8 cellular contexts compared by ENCODE assay signal in genomic region chr3:111979689-111980025, GRCh38. TPM values are rescaled to one million over a fixed set of nuclear protein-coding genes. Genes with fewer than 3 reads are reported as not detected.
DNase-seq lines count a peak whose midpoint lies in the region; ATAC-seq and TF ChIP-seq lines count a peak whose summit lies in the region.
"Had no signal": no experiment of that assay in that cellular context is flagged by ENCODE, and none has a peak within 500 bp of the region (broad histone marks: within the 10 kb centered on the region; RNA-seq: fewer than 3 reads in every experiment).

No MANE protein-coding gene starts in this region.

- H3K4me3 ChIP-seq in NT2/D1 (ENCODE audit: insufficient read length, low read depth) (peak overlapping the region; percentile 91), endodermal cell (ENCODE audit: low read length) (peak overlapping the region; percentile 96), neuron (ENCODE audit: low read length) (peak overlapping the region; percentile 77)

- peak overlapping the region; percentile 89 for H3K9ac ChIP-seq in NT2/D1 (ENCODE audit: insufficient read length, low read depth)
- peak overlapping the region; percentile 74 for H3K9ac ChIP-seq in endodermal cell (ENCODE audit: extremely low read depth, low read length, poor library complexity, severe bottlenecking)

- peaks cover 2% of the 10 kb centered on the region for H3K36me3 Mint-ChIP-seq in endodermal cell (ENCODE audit: low read depth)

- no peak for TF ChIP-seq CTCF in endodermal cell (conservative IDR thresholded peaks at IDR 0.05)

- H3K9me3 ChIP-seq in NT2/D1 (ENCODE audit: insufficient read depth, low read length) (no peaks in the 10 kb centered on the region), endodermal cell (ENCODE audit: control insufficient read depth, low read length) (no peaks in the 10 kb centered on the region), neuron (ENCODE audit: low read length) (no peaks in the 10 kb centered on the region)

- ATAC-seq in GM19467 (IDR thresholded peaks at IDR 0.05; ENCODE audit: unreplicated experiment) (peak; percentile 17), HG03342 (IDR thresholded peaks at IDR 0.05; ENCODE audit: unreplicated experiment) (no peak)

- H3K27ac ChIP-seq in endodermal cell (ENCODE audit: low read depth, low read length): peak overlapping the region; percentile 86

- H3K27me3 Mint-ChIP-seq in endodermal cell (ENCODE audit: insufficient read depth): no peaks in the 10 kb centered on the region

- no peaks in the 10 kb centered on the region for H3K9me3 Mint-ChIP-seq in endodermal cell

- peak overlapping the region; percentile 84 for H3K27ac Mint-ChIP-seq in endodermal cell

- H3K4me1 Mint-ChIP-seq in endodermal cell: peaks cover 5% of the 10 kb centered on the region

- H3K36me3 ChIP-seq in NT2/D1 (ENCODE audit: insufficient read depth, insufficient read length, low read length): peaks cover 27% of the 10 kb centered on the region
- peaks cover 22% of the 10 kb centered on the region for H3K36me3 ChIP-seq in endodermal cell (ENCODE audit: control insufficient read depth, insufficient read depth, low read length)
- peaks cover 19% of the 10 kb centered on the region for H3K36me3 ChIP-seq in neuron (ENCODE audit: insufficient read depth, low read length)

- 40 to 48% methylated on average over 1 to 3 of the region's 3 CpGs for WGBS in endodermal cell (ENCODE audit: insufficient coverage in 1 of 2, insufficient read length in 1 of 2), 2 experiments

- H3K4me1 ChIP-seq in NT2/D1 (ENCODE audit: insufficient read depth, insufficient read length) (no peaks in the 10 kb centered on the region), endodermal cell (ENCODE audit: control insufficient read depth, insufficient read depth, low read length) (no peaks in the 10 kb centered on the region), neuron (ENCODE audit: insufficient read depth, low read length) (peaks cover 24% of the 10 kb centered on the region)

- no peaks in the 10 kb centered on the region for H3K27me3 ChIP-seq in NT2/D1 (ENCODE audit: insufficient read depth, insufficient read length)
- no peaks in the 10 kb centered on the region for H3K27me3 ChIP-seq in endodermal cell (ENCODE audit: control insufficient read depth, insufficient read depth, low read length, poor library complexity, severe bottlenecking)
- H3K27me3 ChIP-seq in neuron (ENCODE audit: insufficient read depth, low read length): no peaks in the 10 kb centered on the region

- H3K4me3 Mint-ChIP-seq in endodermal cell: peak overlapping the region; percentile 90

- no peak overlapping the region for H2AFZ ChIP-seq in neuron (ENCODE audit: low read depth, low read length)

- DNase-seq in NT2/D1 (ENCODE audit: low read depth, low spot score) (no peak), endodermal cell (no peak), DMS153 (lab: John Stamatoyannopoulos, UW) (no peak), iPS-NIHi11 (ENCODE audit: low spot score) (no peak)

RNA-seq across cellular contexts. Expression of gene ABHD10, which starts 0.8 kb away (rescaled TPM):
- 10 to 100 TPM; 27.9 to 38.1 TPM for total RNA-seq in endodermal cell
- polyA plus RNA-seq in endodermal cell (2013, experiment 1 of 2): 66.3 TPM
- polyA plus RNA-seq in endodermal cell (2013, experiment 2 of 2): 56.1 TPM

RNA-seq across cellular contexts. Expression of gene TAGLN3, which starts 19.1 kb away (rescaled TPM):
- 1 to 10 TPM; 1.4 to 3.7 TPM for total RNA-seq in endodermal cell
- 294 TPM for polyA plus RNA-seq in endodermal cell (2013, experiment 1 of 2)
- polyA plus RNA-seq in endodermal cell (2013, experiment 2 of 2): 279 TPM
- total RNA-seq: subcutaneous adipose tissue had no signal

RNA-seq across cellular contexts. Expression of gene TMPRSS7, which starts 54.9 kb away (rescaled TPM):
- total RNA-seq in endodermal cell: not detected
- 0.28 TPM for polyA plus RNA-seq in endodermal cell (2013, experiment 1 of 2)
- polyA plus RNA-seq in endodermal cell (2013, experiment 2 of 2): 0.17 TPM
- total RNA-seq: subcutaneous adipose tissue had no signal
